ENCODE assay signal across 9 cellular contexts in genomic region chr3:52225452-52226228, GRCh38. TPM values are rescaled to one million over a fixed set of nuclear protein-coding genes. Genes with fewer than 3 reads are reported as not detected.
DNase-seq lines count a peak whose midpoint lies in the region; ATAC-seq, FAIRE-seq and TF ChIP-seq lines count a peak whose summit lies in the region.
"Had no signal": no experiment of that assay in that cellular context is flagged by ENCODE, and none has a peak within 500 bp of the region (broad histone marks: within the 10 kb centered on the region; RNA-seq: fewer than 3 reads in every experiment).

A gene with protein sequence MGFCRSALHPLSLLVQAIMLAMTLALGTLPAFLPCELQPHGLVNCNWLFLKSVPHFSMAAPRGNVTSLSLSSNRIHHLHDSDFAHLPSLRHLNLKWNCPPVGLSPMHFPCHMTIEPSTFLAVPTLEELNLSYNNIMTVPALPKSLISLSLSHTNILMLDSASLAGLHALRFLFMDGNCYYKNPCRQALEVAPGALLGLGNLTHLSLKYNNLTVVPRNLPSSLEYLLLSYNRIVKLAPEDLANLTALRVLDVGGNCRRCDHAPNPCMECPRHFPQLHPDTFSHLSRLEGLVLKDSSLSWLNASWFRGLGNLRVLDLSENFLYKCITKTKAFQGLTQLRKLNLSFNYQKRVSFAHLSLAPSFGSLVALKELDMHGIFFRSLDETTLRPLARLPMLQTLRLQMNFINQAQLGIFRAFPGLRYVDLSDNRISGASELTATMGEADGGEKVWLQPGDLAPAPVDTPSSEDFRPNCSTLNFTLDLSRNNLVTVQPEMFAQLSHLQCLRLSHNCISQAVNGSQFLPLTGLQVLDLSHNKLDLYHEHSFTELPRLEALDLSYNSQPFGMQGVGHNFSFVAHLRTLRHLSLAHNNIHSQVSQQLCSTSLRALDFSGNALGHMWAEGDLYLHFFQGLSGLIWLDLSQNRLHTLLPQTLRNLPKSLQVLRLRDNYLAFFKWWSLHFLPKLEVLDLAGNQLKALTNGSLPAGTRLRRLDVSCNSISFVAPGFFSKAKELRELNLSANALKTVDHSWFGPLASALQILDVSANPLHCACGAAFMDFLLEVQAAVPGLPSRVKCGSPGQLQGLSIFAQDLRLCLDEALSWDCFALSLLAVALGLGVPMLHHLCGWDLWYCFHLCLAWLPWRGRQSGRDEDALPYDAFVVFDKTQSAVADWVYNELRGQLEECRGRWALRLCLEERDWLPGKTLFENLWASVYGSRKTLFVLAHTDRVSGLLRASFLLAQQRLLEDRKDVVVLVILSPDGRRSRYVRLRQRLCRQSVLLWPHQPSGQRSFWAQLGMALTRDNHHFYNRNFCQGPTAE (minus strand): TSS chr3:52225645. CDS start chr3:52225529, 116 bp downstream.

- no peak within 1 kb of the TSS for H3K27ac ChIP-seq in uterus
- H3K27ac ChIP-seq: heart left ventricle had no signal

- peaks cover 4% of the 10 kb centered on the region for H3K36me3 Mint-ChIP-seq in activated naive CD4-positive, alpha-beta T cell treated with anti-CD3 and anti-CD28 coated beads, Interleukin-2, amount 50 U/mL, for 24 hours

- H3K4me1 Mint-ChIP-seq in activated naive CD4-positive, alpha-beta T cell treated with anti-CD3 and anti-CD28 coated beads, Interleukin-2, amount 50 U/mL, for 24 hours: peaks cover 55% of the 10 kb centered on the region

- peak; percentile 34 for ATAC-seq in GM18519 (IDR thresholded peaks at IDR 0.05; ENCODE audit: low FRiP score, unreplicated experiment)
- peak; percentile 76 for ATAC-seq in GM21528 (IDR thresholded peaks at IDR 0.05; ENCODE audit: low FRiP score, unreplicated experiment)
- ATAC-seq: heart left ventricle had no signal

- peak within 1 kb of the TSS; percentile 36 for H3K4me3 Mint-ChIP-seq in activated naive CD4-positive, alpha-beta T cell treated with anti-CD3 and anti-CD28 coated beads, Interleukin-2, amount 50 U/mL, for 24 hours

- no peaks in the 10 kb centered on the region for H3K36me3 ChIP-seq in uterus

- no peaks in the 10 kb centered on the region for H3K9me3 ChIP-seq in uterus
- H3K9me3 ChIP-seq: heart left ventricle had no signal

- no peak for TF ChIP-seq POLR2A in uterus (IDR thresholded peaks at IDR 0.05)

- intact Hi-C loops in uterus (cut with DNase I; ENCODE audit: low total_unique reads): no loop called here

- H3K27me3 Mint-ChIP-seq in activated naive CD4-positive, alpha-beta T cell treated with anti-CD3 and anti-CD28 coated beads, Interleukin-2, amount 50 U/mL, for 24 hours: no peaks in the 10 kb centered on the region

- H3K4me3 ChIP-seq in uterus: no peak within 1 kb of the TSS
- H3K4me3 ChIP-seq: heart left ventricle had no signal

- peak within 1 kb of the TSS; percentile 84 for H3K27ac Mint-ChIP-seq in activated naive CD4-positive, alpha-beta T cell treated with anti-CD3 and anti-CD28 coated beads, Interleukin-2, amount 50 U/mL, for 24 hours

- TF ChIP-seq CTCF in uterus (IDR thresholded peaks at IDR 0.05): no peak

- no peaks in the 10 kb centered on the region for H3K27me3 ChIP-seq in uterus
- H3K27me3 ChIP-seq: heart left ventricle had no signal

- DNase-seq in HTR-8/SVneo (ENCODE audit: insufficient read length, low spot score) (no peak), activated gamma-delta T cell treated with Interleukin-2 at 50 U/mL for 16 hours (no peak), uterus (no peak), amygdala (lab: John Stamatoyannopoulos, UW) (no peak)
- DNase-seq in central memory CD4-positive, alpha-beta T cell: no peak

- FAIRE-seq in HTR-8/SVneo (lab: Jason Lieb, UNC): peak; percentile 38

- no peaks in the 10 kb centered on the region for H3K9me3 Mint-ChIP-seq in activated naive CD4-positive, alpha-beta T cell treated with anti-CD3 and anti-CD28 coated beads, Interleukin-2, amount 50 U/mL, for 24 hours

- H3K4me1 ChIP-seq in uterus: peaks cover 0 to 3% of the 10 kb centered on the region in 2 donors

RNA-seq across cellular contexts. Expression of the gene that starts here (rescaled TPM):
- 1 to 10 TPM in 1 of 4 donors, under 1 TPM in 1, not detected in 2; 0.14 to 1.5 TPM for total RNA-seq in uterus
